In genomic region chr2:200703132-200703925, GRCh38 we compare ENCODE assay signal across 8 cellular contexts.
DNase-seq lines count a peak whose midpoint lies in the region; ATAC-seq and TF ChIP-seq lines count a peak whose summit lies in the region.

No MANE protein-coding gene starts in this region.

- ATAC-seq in activated CD8-positive, alpha-beta T cell treated with anti-CD3 and anti-CD28 coated beads, Interleukin-2, amount 10 ng/mL, durations not matched to agents 7 days and 5 days: no peak
- ATAC-seq in gastroesophageal sphincter: no peak
- ATAC-seq in sciatic nerve: peak; percentile 64
- ATAC-seq in esophagus mucosa: no peak

- H3K27ac Mint-ChIP-seq in activated CD8-positive, alpha-beta T cell treated with anti-CD3 and anti-CD28 coated beads, Interleukin-2, amount 10 ng/mL, durations not matched to agents 7 days and 5 days: no peak overlapping the region

- H3K4me3 ChIP-seq in BJ (ENCODE audit: low read depth, low read length) (no peak overlapping the region), GM12875 (ENCODE audit: low read depth, low read length) (no peak overlapping the region), gastroesophageal sphincter (no peak overlapping the region)

- H3K4me3 Mint-ChIP-seq in activated CD8-positive, alpha-beta T cell treated with anti-CD3 and anti-CD28 coated beads, Interleukin-2, amount 10 ng/mL, durations not matched to agents 7 days and 5 days: no peak overlapping the region

- TF ChIP-seq EP300 in gastroesophageal sphincter (IDR thresholded peaks at IDR 0.05): no peak

- CTCF ChIA-PET in BJ (lab: Yijun Ruan, JAX): interaction anchor here (0.6 to 7.8 kb wide), 35 partner anchors 9 to 737 kb away, joined by 3 to 92 read pairs (median 4); partner anchors contain the start of gene AOX1
- CTCF ChIA-PET in activated CD8-positive, alpha-beta T cell treated with anti-CD3 and anti-CD28 coated beads, Interleukin-2, amount 10 ng/mL, durations not matched to agents 7 days and 5 days (lab: Charles Lee): interaction anchor here (0.7 to 2.3 kb wide), 15 partner anchors 8 to 730 kb away, joined by 3 to 9 read pairs (median 4); no protein-coding TSS in a partner anchor

- WGBS in gastroesophageal sphincter (ENCODE audit: low coverage in 1 of 2), 2 donors: 41 to 50% methylated on average over 6 of the region's 6 CpGs

- peaks cover 17% of the 10 kb centered on the region for H3K27me3 Mint-ChIP-seq in activated CD8-positive, alpha-beta T cell treated with anti-CD3 and anti-CD28 coated beads, Interleukin-2, amount 10 ng/mL, durations not matched to agents 7 days and 5 days (ENCODE audit: low read depth)

- peaks cover 2% of the 10 kb centered on the region for H3K27me3 ChIP-seq in BJ (ENCODE audit: control insufficient read depth, insufficient read depth, low read length)
- H3K27me3 ChIP-seq in gastroesophageal sphincter: no peaks in the 10 kb centered on the region

- no peaks in the 10 kb centered on the region for H3K4me1 ChIP-seq in gastroesophageal sphincter

- H3K4me1 Mint-ChIP-seq in activated CD8-positive, alpha-beta T cell treated with anti-CD3 and anti-CD28 coated beads, Interleukin-2, amount 10 ng/mL, durations not matched to agents 7 days and 5 days (ENCODE audit: low read depth): peaks cover 17% of the 10 kb centered on the region

- H3K36me3 ChIP-seq in BJ (ENCODE audit: control insufficient read depth, insufficient read depth, low read length) (no peaks in the 10 kb centered on the region), gastroesophageal sphincter (no peaks in the 10 kb centered on the region)

- no peak overlapping the region for H3K27ac ChIP-seq in gastroesophageal sphincter

- TF ChIP-seq CTCF in BJ (IDR thresholded peaks at IDR 0.05; ENCODE audit: insufficient read depth, low read depth, low read length): peak; percentile 53
- peak; percentile 10; the same call in 1 of the 2 replicates for TF ChIP-seq CTCF in GM12875 (IDR thresholded peaks at IDR 0.05; ENCODE audit: borderline replicate concordance, insufficient read depth, low read depth, low read length)
- peak in 3 of 4 experiments; percentile 43 to 55 (median 48) for TF ChIP-seq CTCF in gastroesophageal sphincter (IDR thresholded peaks at IDR 0.05)

- DNase-seq in BJ (ENCODE audit: low read depth) (peak; percentile 26), NCI-H2196 treated with DMSO at 0.1 percent for 48 hours (lab: John Stamatoyannopoulos, UW; ENCODE audit: unreplicated experiment) (peak; percentile 34), sciatic nerve (ENCODE audit: low spot score) (no peak), activated gamma-delta T cell (lab: John Stamatoyannopoulos, UW) (no peak)
- DNase-seq in activated CD8-positive, alpha-beta T cell treated with anti-CD3 and anti-CD28 coated beads, Interleukin-2, amount 10 ng/mL, durations not matched to agents 7 days and 5 days: peak; percentile 37

- intact Hi-C loops in sciatic nerve (cut with DNase I): no loop called here

- no peaks in the 10 kb centered on the region for H3K36me3 Mint-ChIP-seq in activated CD8-positive, alpha-beta T cell treated with anti-CD3 and anti-CD28 coated beads, Interleukin-2, amount 10 ng/mL, durations not matched to agents 7 days and 5 days (ENCODE audit: low read depth)

- no peak for TF ChIP-seq POLR2A in gastroesophageal sphincter (IDR thresholded peaks at IDR 0.05)

- H3K9me3 Mint-ChIP-seq in activated CD8-positive, alpha-beta T cell treated with anti-CD3 and anti-CD28 coated beads, Interleukin-2, amount 10 ng/mL, durations not matched to agents 7 days and 5 days (ENCODE audit: insufficient read depth): no peaks in the 10 kb centered on the region

- H3K9me3 ChIP-seq in gastroesophageal sphincter: no peaks in the 10 kb centered on the region

- POLR2A ChIA-PET in BJ (lab: Charles Lee): no interaction called here
- POLR2A ChIA-PET in activated CD8-positive, alpha-beta T cell treated with anti-CD3 and anti-CD28 coated beads, Interleukin-2, amount 10 ng/mL, durations not matched to agents 7 days and 5 days (lab: Charles Lee): interaction anchor here (2.3 kb wide), 1 partner anchor 10 kb away, joined by 10 read pairs; no protein-coding TSS in a partner anchor

Comparison
In these comparisons a context has a peak if more than half of its experiments do, and no peak if none do; other contexts are left out.
1. DNase-seq: peak in BJ (single experiment), NCI-H2196 treated with DMSO at 0.1 percent for 48 hours (single experiment) and activated CD8-positive, alpha-beta T cell treated with anti-CD3 and anti-CD28 coated beads, Interleukin-2, amount 10 ng/mL, durations not matched to agents 7 days and 5 days (single experiment); none in sciatic nerve (single experiment) and activated gamma-delta T cell (single experiment).
2. Peak in every context shown above with its lines, with median percentiles within 50 percentile points of each other: CTCF ChIP-seq.